Comparison of ENCODE assay signal across 8 cellular contexts in the genomic region with DNA sequence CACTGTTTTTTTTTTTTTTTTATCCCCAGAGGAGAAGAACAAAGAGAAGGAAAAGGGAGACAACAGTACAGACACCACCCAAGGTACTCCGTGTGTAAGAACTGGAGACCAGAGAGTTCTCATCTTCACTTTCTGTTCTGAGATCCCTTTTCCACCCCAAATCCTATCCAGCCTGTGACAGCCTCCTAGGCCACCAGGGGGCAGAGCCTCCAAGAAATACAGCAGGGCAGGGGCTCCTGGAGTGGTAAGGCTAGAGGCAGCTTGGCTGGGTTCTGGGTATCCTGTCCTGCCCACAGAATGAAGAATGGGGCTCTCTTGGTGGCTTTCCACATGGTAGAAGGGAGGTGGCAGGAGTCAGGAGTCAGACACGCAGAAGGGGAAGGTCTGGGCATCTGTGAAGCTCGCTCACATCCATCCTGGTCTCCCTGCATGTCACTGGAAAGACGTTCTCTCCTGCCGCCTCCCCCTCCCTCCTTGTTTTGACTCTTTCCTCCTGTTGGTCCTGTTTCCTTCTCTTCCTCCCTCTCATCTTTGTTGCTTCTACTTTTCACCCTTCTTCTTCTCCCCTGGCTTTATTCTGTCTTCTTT. TPM values are rescaled to one million over a fixed set of nuclear protein-coding genes. Genes with fewer than 3 reads are reported as not detected.
A peak's percentile ranks its signal among the peaks of the same experiment; 100 is the strongest.
DNase-seq lines count a peak whose midpoint lies in the region; ATAC-seq and TF ChIP-seq lines count a peak whose summit lies in the region.

No MANE protein-coding gene starts in this region.

- no peak overlapping the region for H3K4me2 ChIP-seq in fibroblast of lung (ENCODE audit: extremely low read depth, insufficient read depth, low read length)

- no peak overlapping the region for H3K9ac ChIP-seq in fibroblast of lung (ENCODE audit: insufficient read depth, low read length)

- H3K36me3 ChIP-seq in fibroblast of lung (ENCODE audit: control insufficient read depth, insufficient read depth, low read length) = peaks cover 1% of the 10 kb centered on the region

- DNase-seq in AG09319 (ENCODE audit: extremely low read depth, low read depth) (no peak), NOMO-1 treated with DMSO at 0.1 percent for 48 hours (lab: John Stamatoyannopoulos, UW; ENCODE audit: unreplicated experiment) (peak; percentile 31), fibroblast of lung (ENCODE audit: low read depth in 2 of 2) (peak; percentile 11 to 45), omental fat pad (ENCODE audit: low spot score) (peak; percentile 56), midbrain (lab: John Stamatoyannopoulos, UW) (no peak)
- DNase-seq in activated CD8-positive, alpha-beta memory T cell treated with anti-CD3 and anti-CD28 coated beads, Interleukin-2, amount 50 U/mL, for 4 hours = peak; percentile 59

- no peaks in the 10 kb centered on the region for H3K27me3 ChIP-seq in fibroblast of lung (ENCODE audit: control insufficient read depth, insufficient read depth, low read length)

- ATAC-seq in GM21529 (IDR thresholded peaks at IDR 0.05; ENCODE audit: unreplicated experiment) (peak; percentile 52), omental fat pad (ENCODE audit: low FRiP score) (peak; percentile 56), GM18520 (IDR thresholded peaks at IDR 0.05; ENCODE audit: unreplicated experiment) (no peak)

- H3K4me3 ChIP-seq in fibroblast of lung (replicated peaks in 1 of 4; ENCODE audit: control extremely low read depth in 1 of 4, insufficient read depth in 1 of 4, low read depth in 3 of 4, low read length in 4 of 4) = no peak overlapping the region

- no peak overlapping the region for H2AFZ ChIP-seq in fibroblast of lung (ENCODE audit: low read length)

- no peaks in the 10 kb centered on the region for H3K9me3 ChIP-seq in fibroblast of lung (ENCODE audit: control insufficient read depth, insufficient read depth, low read depth, low read length)

- no peaks in the 10 kb centered on the region for H4K20me1 ChIP-seq in fibroblast of lung (ENCODE audit: control insufficient read depth, extremely low read depth, insufficient read depth, low read length)

- H3K79me2 ChIP-seq in fibroblast of lung (ENCODE audit: control insufficient read depth, insufficient read depth, low read length) = no peaks in the 10 kb centered on the region

- peak; percentile 82 for TF ChIP-seq CTCF in AG09319 (IDR thresholded peaks at IDR 0.05; ENCODE audit: low read depth, low read length)
- peak; percentile 54 to 83 for TF ChIP-seq CTCF in fibroblast of lung (conservative IDR thresholded peaks at IDR 0.05 in 1 of 2, IDR thresholded peaks at IDR 0.05 in 1 of 2; ENCODE audit: low read depth in 1 of 2, low read length in 2 of 2)
- TF ChIP-seq CTCF in omental fat pad (IDR thresholded peaks at IDR 0.05) = no peak

- H3K4me1 ChIP-seq in fibroblast of lung (ENCODE audit: control insufficient read depth, extremely low read depth, insufficient read depth, low read length) = no peaks in the 10 kb centered on the region

- no peak overlapping the region for H3K27ac ChIP-seq in fibroblast of lung (ENCODE audit: insufficient read depth, low read length)

RNA-seq across cellular contexts. Expression of a gene that starts 12.0 kb away (rescaled TPM):
- 9.5 and 23.5 TPM in 2 replicates for total RNA-seq in fibroblast of lung
- polyA plus RNA-seq in fibroblast of lung = 8.3 and 11.9 TPM in 2 replicates
- polyA plus RNA-seq in fibroblast of lung (2012) = 5.3 and 9.3 TPM in 2 replicates
- polyA minus RNA-seq in fibroblast of lung (ENCODE audit: low replicate concordance) = 58.7 and 136 TPM in 2 replicates
- total RNA-seq in omental fat pad = 10 to 100 TPM; 25.9 to 57.5 (median 44.8) TPM

RNA-seq across cellular contexts. Expression of a gene that starts 13.5 kb away (rescaled TPM):
- total RNA-seq in fibroblast of lung (0.26 TPM in 1 of 2 replicates, not detected in the other), omental fat pad (1 to 10 TPM; 1.0 to 3.0 (median 1.9) TPM)
- polyA plus RNA-seq in fibroblast of lung = not detected in 2 replicates
- 0.33 and 0.48 TPM in 2 replicates for polyA plus RNA-seq in fibroblast of lung (2012)
- not detected in 2 replicates for polyA minus RNA-seq in fibroblast of lung (ENCODE audit: low replicate concordance)

RNA-seq across cellular contexts. Expression of a gene that starts 33.1 kb away (rescaled TPM):
- 34.4 and 64.9 TPM in 2 replicates for total RNA-seq in fibroblast of lung
- polyA plus RNA-seq in fibroblast of lung = 26.8 and 46.2 TPM in 2 replicates
- 24.4 and 63.2 TPM in 2 replicates for polyA plus RNA-seq in fibroblast of lung (2012)
- polyA minus RNA-seq in fibroblast of lung (ENCODE audit: low replicate concordance) = 93.1 and 137 TPM in 2 replicates
- 100 to 1,000 TPM in 2 of 4 donors, 10 to 100 TPM in 2; 85.9 to 126 (median 107) TPM for total RNA-seq in omental fat pad

RNA-seq across cellular contexts. Expression of a gene that starts 47.3 kb away (rescaled TPM):
- total RNA-seq in fibroblast of lung (23.3 and 28.0 TPM in 2 replicates), omental fat pad (100 to 1,000 TPM in 1 of 4 donors, 10 to 100 TPM in 3; 33.1 to 116 (median 91.6) TPM)
- polyA plus RNA-seq in fibroblast of lung = 14.4 and 18.7 TPM in 2 replicates
- 20.6 and 24.0 TPM in 2 replicates for polyA plus RNA-seq in fibroblast of lung (2012)
- 21.2 and 31.7 TPM in 2 replicates for polyA minus RNA-seq in fibroblast of lung (ENCODE audit: low replicate concordance)

RNA-seq across cellular contexts. Expression of a gene that starts 49.9 kb away (rescaled TPM):
- total RNA-seq in fibroblast of lung (407 and 650 TPM in 2 replicates), omental fat pad (1,000 to 10,000 TPM in 1 of 4 donors, 100 to 1,000 TPM in 3; 571 to 1,080 (median 751) TPM)
- polyA plus RNA-seq in fibroblast of lung = 284 and 617 TPM in 2 replicates
- polyA plus RNA-seq in fibroblast of lung (2012) = 286 and 777 TPM in 2 replicates
- polyA minus RNA-seq in fibroblast of lung (ENCODE audit: low replicate concordance) = 346 and 748 TPM in 2 replicates

Comparison
In these comparisons a context has a peak if more than half of its experiments do, and no peak if none do; other contexts are left out.
1. DNase-seq: peak in NOMO-1 treated with DMSO at 0.1 percent for 48 hours (single experiment), activated CD8-positive, alpha-beta memory T cell treated with anti-CD3 and anti-CD28 coated beads, Interleukin-2, amount 50 U/mL, for 4 hours (single experiment), fibroblast of lung (2 of 2) and omental fat pad (single experiment); none in AG09319 (single experiment) and midbrain (single experiment).
2. CTCF ChIP-seq: peak in AG09319 (single experiment) and fibroblast of lung (2 of 2); none in omental fat pad (0 of 3).